8 cellular contexts compared by ENCODE assay signal in the genomic region with DNA sequence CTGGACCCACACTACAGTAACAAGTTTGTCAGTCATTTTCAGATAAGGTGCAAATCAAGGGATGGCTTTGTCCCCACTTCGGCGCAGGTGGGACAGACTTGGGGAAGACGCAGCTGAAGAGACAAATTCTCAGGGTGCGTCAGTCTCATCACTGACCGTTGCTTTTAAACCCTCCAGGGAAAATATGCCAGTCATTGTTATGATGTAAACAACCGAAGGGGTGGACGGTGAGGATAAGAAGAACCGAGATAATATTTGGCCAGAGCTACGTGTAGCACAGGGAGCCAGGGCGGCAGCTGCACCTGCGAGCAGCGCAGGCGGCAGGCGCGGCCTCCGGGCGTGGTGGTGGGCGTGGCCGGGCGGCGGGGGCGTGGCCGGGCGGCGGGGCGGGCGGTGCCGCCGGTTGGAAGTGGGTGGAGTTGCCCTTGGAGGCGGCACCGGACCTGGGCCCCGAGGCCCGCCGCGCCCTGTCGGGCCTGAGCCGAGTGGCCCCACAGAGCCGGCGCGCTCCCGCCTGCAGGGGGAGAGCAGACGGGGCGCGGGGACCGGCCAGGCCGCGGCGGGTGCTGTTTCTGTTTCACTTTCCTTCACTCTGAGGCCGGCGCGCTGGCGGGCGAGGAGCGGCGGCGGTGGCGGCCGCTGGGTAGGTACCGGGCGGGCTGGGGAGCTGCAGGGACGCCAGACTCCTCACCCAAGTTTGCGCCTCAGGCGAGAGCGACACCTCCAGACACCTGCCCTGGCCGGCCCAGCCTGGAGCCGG. TPM values are rescaled to one million over a fixed set of nuclear protein-coding genes. Genes with fewer than 3 reads are reported as not detected.
DNase-seq lines count a peak whose midpoint lies in the region; ATAC-seq and TF ChIP-seq lines count a peak whose summit lies in the region.

Gene PCGF5, plus strand, starts transcription at position 470 of the 760 bp plus-strand sequence. CDS start 2,209 bp downstream, outside the sequence.

- WGBS in neuronal stem cell (ENCODE audit: extremely low coverage in 2 of 2, insufficient read length in 2 of 2, insufficient replicate concordance in 1 of 2), 2 donors, result no CpG with 5 or more reads among the region's 66 CpGs

- ATAC-seq in foreskin keratinocyte, result peak; percentile 99

- H3K36me3 ChIP-seq in SJSA1, result peaks cover 19% of the 10 kb centered on the region
- H3K36me3 ChIP-seq in neuronal stem cell (replicated peaks in 1 of 2; ENCODE audit: control insufficient read depth in 2 of 2, insufficient read depth in 2 of 2, low read length in 2 of 2), result peaks cover 0 to 28% of the 10 kb centered on the region in 2 donors
- peaks cover 0 to 2% (median 0%) of the 10 kb centered on the region in 5 donors for H3K36me3 ChIP-seq in subcutaneous abdominal adipose tissue (ENCODE audit: control insufficient read depth in 5 of 5, insufficient read depth in 5 of 5, low read length in 5 of 5)

- no peaks in the 10 kb centered on the region for H3K27me3 ChIP-seq in SJSA1 (replicated peaks)
- H3K27me3 ChIP-seq in foreskin keratinocyte, result peaks cover 15% of the 10 kb centered on the region
- peaks cover 0 to 25% (median 0%) of the 10 kb centered on the region in 3 experiments for H3K27me3 ChIP-seq in neuronal stem cell (ENCODE audit: control insufficient read depth in 3 of 3, insufficient read depth in 3 of 3, low read depth in 1 of 3, low read length in 3 of 3)
- H3K27me3 ChIP-seq in subcutaneous abdominal adipose tissue (ENCODE audit: control insufficient read depth in 5 of 5, insufficient read depth in 4 of 5, low read length in 5 of 5), result no peaks in the 10 kb centered on the region

- H2BK15ac ChIP-seq in neuronal stem cell (ENCODE audit: low read length), result no peak within 1 kb of the TSS

- H3K4me1 ChIP-seq in SJSA1 (replicated peaks), result peaks cover 12% of the 10 kb centered on the region; the same call in 1 of the 2 replicates
- H3K4me1 ChIP-seq in foreskin keratinocyte, result peaks cover 4% of the 10 kb centered on the region
- H3K4me1 ChIP-seq in neuronal stem cell (ENCODE audit: control insufficient read depth in 2 of 2, insufficient read depth in 1 of 2, low read depth in 1 of 2, low read length in 2 of 2), result peaks cover 2 to 12% of the 10 kb centered on the region in 2 donors
- peaks cover 0 to 34% (median 22%) of the 10 kb centered on the region in 5 donors for H3K4me1 ChIP-seq in subcutaneous abdominal adipose tissue (ENCODE audit: control insufficient read depth in 5 of 5, insufficient read depth in 5 of 5, low read length in 5 of 5)

- peak within 1 kb of the TSS; percentile 72 for H2BK120ac ChIP-seq in neuronal stem cell (ENCODE audit: low read depth, low read length)

- TF ChIP-seq CTCF in foreskin keratinocyte (conservative IDR thresholded peaks at IDR 0.05), result peak; percentile 53

- H3K9ac ChIP-seq in neuronal stem cell (ENCODE audit: low read depth, low read length, poor library complexity) (peak within 1 kb of the TSS; percentile 81), subcutaneous abdominal adipose tissue (ENCODE audit: low read length in 5 of 5) (peak within 1 kb of the TSS; percentile 77 to 96 (median 91))

- peak within 1 kb of the TSS; percentile 24 for H2BK5ac ChIP-seq in neuronal stem cell (ENCODE audit: low read length)

- DNase-seq in GDM1 (lab: John Stamatoyannopoulos, UW) (peak; percentile 90), GOT3 (lab: John Stamatoyannopoulos, UW) (peak; percentile 54), LHCN-M2 (ENCODE audit: low read depth) (peak; percentile 82), SJSA1 (ENCODE audit: low read depth in 1 of 2, low spot score in 2 of 2) (peak; percentile 79 to 90), foreskin keratinocyte (peak; percentile 53 to 58), neuronal stem cell (ENCODE audit: low spot score) (peak; percentile 87)
- DNase-seq in activated naive CD4-positive, alpha-beta T cell (lab: John Stamatoyannopoulos, UW), result peak; percentile 65 to 92 (median 83)

- H3K79me1 ChIP-seq in neuronal stem cell (ENCODE audit: low read depth, low read length), result no peaks in the 10 kb centered on the region

- H3K4me2 ChIP-seq in neuronal stem cell (ENCODE audit: insufficient read depth, low read length, poor library complexity, severe bottlenecking), result peak within 1 kb of the TSS; percentile 98

- H2AK5ac ChIP-seq in neuronal stem cell (ENCODE audit: low read depth, low read length), result no peak within 1 kb of the TSS

- no peak within 1 kb of the TSS for H3K4ac ChIP-seq in neuronal stem cell (ENCODE audit: low read length)

- peak within 1 kb of the TSS; percentile 69 for H3K27ac ChIP-seq in SJSA1
- H3K27ac ChIP-seq in foreskin keratinocyte, result peak within 1 kb of the TSS; percentile 72
- no peak within 1 kb of the TSS for H3K27ac ChIP-seq in neuronal stem cell (replicated peaks; ENCODE audit: low read length)
- peak within 1 kb of the TSS; percentile 84 for H3K27ac ChIP-seq in subcutaneous abdominal adipose tissue (ENCODE audit: low read depth, low read length)

- H3K4me3 ChIP-seq in SJSA1, result peak within 1 kb of the TSS; percentile 96
- peak within 1 kb of the TSS; percentile 59 to 88 for H3K4me3 ChIP-seq in neuronal stem cell (ENCODE audit: low read length in 2 of 2)
- H3K4me3 ChIP-seq in subcutaneous abdominal adipose tissue (ENCODE audit: low read depth in 1 of 5, low read length in 5 of 5), result peak within 1 kb of the TSS; percentile 83 to 95 (median 86)

- peak within 1 kb of the TSS; percentile 65 for H3K23ac ChIP-seq in neuronal stem cell (ENCODE audit: low read depth, low read length, poor library complexity)

- H2AFZ ChIP-seq in neuronal stem cell (ENCODE audit: low read length), result peak within 1 kb of the TSS; percentile 93

- H3K18ac ChIP-seq in neuronal stem cell (ENCODE audit: low read length), result peak within 1 kb of the TSS; percentile 95

- peak within 1 kb of the TSS; percentile 53 for H4K91ac ChIP-seq in neuronal stem cell (ENCODE audit: low read depth, low read length, poor library complexity)

- H2BK12ac ChIP-seq in neuronal stem cell (ENCODE audit: low read length), result no peak within 1 kb of the TSS

- H4K8ac ChIP-seq in neuronal stem cell (ENCODE audit: low read depth, low read length), result no peak within 1 kb of the TSS

- H3K9me3 ChIP-seq in SJSA1 (replicated peaks) (no peaks in the 10 kb centered on the region), neuronal stem cell (replicated peaks in 1 of 2; ENCODE audit: control insufficient read depth in 2 of 2, insufficient read depth in 1 of 2, low read depth in 1 of 2, low read length in 2 of 2) (no peaks in the 10 kb centered on the region), subcutaneous abdominal adipose tissue (ENCODE audit: control insufficient read depth in 5 of 5, low read length in 5 of 5) (no peaks in the 10 kb centered on the region)

- H3K14ac ChIP-seq in neuronal stem cell (ENCODE audit: low read length), result peak within 1 kb of the TSS; percentile 82

RNA-seq across cellular contexts. Expression of gene PCGF5, which starts in this region (rescaled TPM):
- total RNA-seq in LHCN-M2 (2014; rRNA removed), result 21.0 and 27.1 TPM in 2 replicates
- 13.9 TPM for polyA plus RNA-seq in LHCN-M2 (2012)
- total RNA-seq in SJSA1 (2014; rRNA removed; shearing (Covaris generic)), result 16.7 and 32.1 TPM in 2 replicates
- total RNA-seq in foreskin keratinocyte, result 8.7 and 13.3 TPM in 2 replicates
- 7.9 and 11.1 TPM in 2 replicates for polyA plus RNA-seq in foreskin keratinocyte
- polyA plus RNA-seq in neuronal stem cell (2013, experiment 1 of 2), result 9.6 TPM
- 9.4 TPM for polyA plus RNA-seq in neuronal stem cell (2013, experiment 2 of 2)
